Comparison of ENCODE assay signal across 11 cellular contexts in the genomic region with DNA sequence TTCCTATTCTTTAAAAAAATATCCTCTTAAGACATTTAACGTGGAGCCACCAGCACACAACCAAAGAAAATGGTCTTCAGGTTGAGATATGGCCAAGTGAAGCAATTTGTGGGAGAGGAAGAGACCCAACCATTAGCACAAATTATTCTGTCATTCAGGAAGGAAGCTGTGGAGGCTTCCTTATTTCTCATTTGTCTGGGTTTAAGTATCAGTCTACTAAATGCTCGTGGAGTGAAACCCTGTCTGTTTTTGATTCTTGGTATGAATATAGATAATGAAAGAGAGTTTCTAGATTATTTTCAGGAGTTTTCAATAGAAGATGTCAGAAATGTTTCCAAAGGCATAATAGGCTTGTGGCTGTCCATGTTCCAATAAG.
DNase-seq lines count a peak whose midpoint lies in the region; ATAC-seq and TF ChIP-seq lines count a peak whose summit lies in the region.
"Had no signal": no experiment of that assay in that cellular context is flagged by ENCODE, and none has a peak within 500 bp of the region (broad histone marks: within the 10 kb centered on the region; RNA-seq: fewer than 3 reads in every experiment).

No MANE protein-coding gene starts in this region.

- H3K4me1 ChIP-seq in PC-3 (ENCODE audit: insufficient read depth, low read length) = peaks cover 23% of the 10 kb centered on the region
- no peaks in the 10 kb centered on the region for H3K4me1 ChIP-seq in right atrium auricular region
- H3K4me1 ChIP-seq in upper lobe of right lung = peaks cover 22% of the 10 kb centered on the region
- H3K4me1 ChIP-seq: BE2C, SJCRH30 had no signal

- no peak for DNase-seq in Right ventricle myocardium inferior (ENCODE audit: missing footprints)
- DNase-seq in cardiac septum (ENCODE audit: low spot score) = no peak
- no peak for DNase-seq in PC-3
- DNase-seq in right atrium auricular region (ENCODE audit: low spot score) = no peak
- DNase-seq in upper lobe of right lung = no peak
- DNase-seq in stimulated activated CD4-positive, alpha-beta T cell treated with anti-CD3 and anti-CD28 coated beads, Interleukin-12 subunit alpha, Interleukin-12 subunit beta, amount 100 ng/mL, for 4 hours = no peak
- DNase-seq in stimulated activated CD4-positive, alpha-beta T cell treated with anti-CD3 and anti-CD28 coated beads, Interleukin-4, amount 100 ng/mL, for 1 hour = no peak
- DNase-seq: BE2C; effector CD8-positive, alpha-beta T cell had no signal

- POLR2A ChIA-PET in PC-3 (lab: Charles Lee; ENCODE audit: unreplicated experiment) = no interaction called here

- H3K36me3 ChIP-seq in PC-3 (ENCODE audit: low read depth, low read length) = no peaks in the 10 kb centered on the region
- H3K36me3 ChIP-seq in right atrium auricular region = no peaks in the 10 kb centered on the region
- H3K36me3 ChIP-seq in upper lobe of right lung = no peaks in the 10 kb centered on the region
- H3K36me3 ChIP-seq: BE2C, SJCRH30 had no signal

- CTCF ChIA-PET in PC-3 (lab: Charles Lee) = no interaction called here

- H3F3A ChIP-seq in PC-3 (ENCODE audit: low read length, unreplicated experiment) = peaks cover 5% of the 10 kb centered on the region

- H3K79me2 ChIP-seq in PC-3 (ENCODE audit: low read length) = no peaks in the 10 kb centered on the region

- H3K4me3 ChIP-seq in PC-3 (ENCODE audit: low read length) (no peak overlapping the region), right atrium auricular region (no peak overlapping the region), upper lobe of right lung (no peak overlapping the region)
- H3K4me3 ChIP-seq: SJCRH30 had no signal

- H3K9ac ChIP-seq in PC-3 (ENCODE audit: low read length) = no peak overlapping the region

- peak overlapping the region; percentile 58; the same call in 1 of the 2 replicates for H2AFZ ChIP-seq in PC-3 (ENCODE audit: low read length)

- TF ChIP-seq CTCF in PC-3 (conservative IDR thresholded peaks at IDR 0.05; ENCODE audit: low read depth, low read length) = no peak
- no peak for TF ChIP-seq CTCF in right atrium auricular region (IDR thresholded peaks at IDR 0.05)
- no peak for TF ChIP-seq CTCF in upper lobe of right lung (IDR thresholded peaks at IDR 0.05)

- no TSS peak for BruUV-seq in PC-3 (replicated peaks; lab: Mats Ljungman, UMichigan)

- H3K27ac ChIP-seq in PC-3 (ENCODE audit: low read length) (peak overlapping the region; percentile 64), right atrium auricular region (peak overlapping the region; percentile 1 to 15), upper lobe of right lung (peak overlapping the region; percentile 44)
- H3K27ac ChIP-seq: SJCRH30 had no signal

- ATAC-seq in Right ventricle myocardium inferior = peak; percentile 31
- ATAC-seq in PC-3 = no peak
- peak; percentile 59 for ATAC-seq in upper lobe of right lung
- no peak for ATAC-seq in HG03521 (IDR thresholded peaks at IDR 0.05; ENCODE audit: unreplicated experiment)

- H3K27me3 ChIP-seq in PC-3 (ENCODE audit: low read length) (no peaks in the 10 kb centered on the region), right atrium auricular region (no peaks in the 10 kb centered on the region), upper lobe of right lung (no peaks in the 10 kb centered on the region)
- H3K27me3 ChIP-seq: BE2C, SJCRH30 had no signal

- no peaks in the 10 kb centered on the region for H3K9me3 ChIP-seq in PC-3 (ENCODE audit: low read length)
- no peaks in the 10 kb centered on the region for H3K9me3 ChIP-seq in right atrium auricular region
- H3K9me3 ChIP-seq in upper lobe of right lung = no peaks in the 10 kb centered on the region
- H3K9me3 ChIP-seq: BE2C, SJCRH30 had no signal

- no peaks in the 10 kb centered on the region for H3K9me2 ChIP-seq in PC-3 (replicated peaks; ENCODE audit: low read length)

- no peaks in the 10 kb centered on the region for H4K20me1 ChIP-seq in PC-3 (ENCODE audit: low read length)

- H3K4me2 ChIP-seq in PC-3 (ENCODE audit: low read length) = peak overlapping the region; percentile 40

- intact Hi-C loops in Right ventricle myocardium inferior (cut with DNase I) = no loop called here
- intact Hi-C loops in cardiac septum (cut with DNase I) = no loop called here
- intact Hi-C loops in PC-3 (cut with micrococcal nuclease) = no loop called here
- intact Hi-C loops in upper lobe of right lung (cut with DNase I) = no loop called here

Comparison
In these comparisons a context has a peak if more than half of its experiments do, and no peak if none do; other contexts are left out.
1. ATAC-seq: peak in Right ventricle myocardium inferior (single experiment) and upper lobe of right lung (single experiment); none in PC-3 (single experiment) and HG03521 (single experiment).
2. H3K27ac ChIP-seq: peak in every context shown above with its lines; median percentile 64 in PC-3; 44 in upper lobe of right lung; 8 in right atrium auricular region.